In the genomic region with DNA sequence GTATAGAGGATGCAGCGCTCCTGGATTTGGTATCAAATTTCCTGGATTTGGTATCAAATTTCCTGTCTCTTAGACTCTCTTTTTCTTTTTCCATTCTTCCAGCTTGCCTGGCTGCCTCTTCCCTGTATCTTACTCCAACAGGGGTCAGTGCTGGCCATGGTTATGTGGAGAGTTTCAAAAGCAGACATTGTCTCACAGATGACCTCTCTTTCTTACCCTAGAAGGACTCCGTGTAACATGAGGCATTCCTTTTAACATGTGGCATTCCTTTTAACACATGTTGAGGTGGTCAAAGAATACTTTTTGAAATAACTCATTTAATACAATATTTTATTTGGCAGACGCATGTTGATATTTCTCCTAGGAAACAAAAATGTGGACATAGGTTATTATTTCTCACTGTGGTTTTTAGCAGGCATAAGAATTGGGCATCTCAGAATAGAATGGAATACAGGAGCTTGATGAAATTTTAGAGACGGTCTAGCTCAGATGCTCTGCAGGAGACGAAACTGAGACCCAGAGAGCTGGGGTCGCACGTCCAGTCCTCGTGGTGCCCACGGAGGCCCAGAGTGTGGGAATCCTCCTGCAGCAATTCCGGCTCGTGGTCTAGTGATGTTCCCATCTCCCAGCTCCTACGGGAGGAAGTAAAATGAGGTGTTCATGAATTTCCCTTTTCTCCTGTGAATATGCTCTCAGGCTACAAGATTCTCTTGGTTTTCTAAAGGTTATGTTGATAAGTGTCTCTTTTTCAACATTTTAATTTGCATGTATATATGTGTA, we compare ENCODE assay signal across 20 cellular contexts. TPM values are rescaled to one million over a fixed set of nuclear protein-coding genes. Genes with fewer than 3 reads are reported as not detected.
DNase-seq lines count a peak whose midpoint lies in the region; TF ChIP-seq lines count a peak whose summit lies in the region.
"Had no signal": no experiment of that assay in that cellular context is flagged by ENCODE, and none has a peak within 500 bp of the region (broad histone marks: within the 10 kb centered on the region; RNA-seq: fewer than 3 reads in every experiment).

No MANE protein-coding gene starts in this region.

- no CpG with 5 or more reads among the region's 12 CpGs for WGBS in mesendoderm (ENCODE audit: extremely low coverage, insufficient coverage, low lambda C conversion rate)

- H3K27me3 ChIP-seq in AG04450 (ENCODE audit: control insufficient read depth, insufficient read depth, low read length) (no peaks in the 10 kb centered on the region), mesendoderm (ENCODE audit: insufficient read depth, low read length, poor library complexity) (no peaks in the 10 kb centered on the region)
- H3K27me3 ChIP-seq: vagina had no signal

- H3K4me1 ChIP-seq in mesendoderm (ENCODE audit: control insufficient read depth, low read depth, low read length), result no peaks in the 10 kb centered on the region

- H4K5ac ChIP-seq in mesendoderm (ENCODE audit: low read length), result no peak overlapping the region

- no peaks in the 10 kb centered on the region for H3K79me2 ChIP-seq in mesendoderm (ENCODE audit: control insufficient read depth, insufficient read depth, low read length)

- no peak overlapping the region for H2AK5ac ChIP-seq in mesendoderm (ENCODE audit: low read length)

- H3K4me3 ChIP-seq in AG04450 (ENCODE audit: low read depth, low read length), result no peak overlapping the region
- H3K4me3 ChIP-seq in choroid plexus epithelial cell (ENCODE audit: low read depth, low read length), result no peak overlapping the region
- H3K4me3 ChIP-seq in mesendoderm (ENCODE audit: low read length), result no peak overlapping the region
- H3K4me3 ChIP-seq: vagina had no signal

- H3K27ac ChIP-seq in AG04450 (ENCODE audit: low read depth, low read length) (no peak overlapping the region), mesendoderm (ENCODE audit: low read depth, low read length) (no peak overlapping the region)
- H3K27ac ChIP-seq: vagina had no signal

- POLR2A ChIA-PET in AG04450 (lab: Yijun Ruan, JAX), result no interaction called here

- H3K79me1 ChIP-seq in mesendoderm (ENCODE audit: low read length), result no peaks in the 10 kb centered on the region

- no peaks in the 10 kb centered on the region for H3K36me3 ChIP-seq in mesendoderm (ENCODE audit: control insufficient read depth, insufficient read depth, low read length)
- H3K36me3 ChIP-seq: vagina had no signal

- DNase-seq in AG04450 (ENCODE audit: low read depth, low spot score), result no peak
- peak; percentile 37 for DNase-seq in HuH-7 (ENCODE audit: low spot score)
- DNase-seq in choroid plexus epithelial cell (ENCODE audit: low read depth), result peak; percentile 77
- DNase-seq in mesendoderm, result peak; percentile 27
- no peak for DNase-seq in H4 (ENCODE audit: low spot score)
- no peak for DNase-seq in RPMI8226
- no peak for DNase-seq in HT-29 (ENCODE audit: low spot score)
- no peak for DNase-seq in NCI-H1105 (lab: John Stamatoyannopoulos, UW)
- DNase-seq: activated CD4-positive, alpha-beta T cell treated with anti-CD3 and anti-CD28 coated beads, Interleukin-2, amount 10 ng/mL, durations not matched to agents 24 days and 14 days; activated T-cell treated with anti-CD3 and anti-CD28 coated beads, Interleukin-2, amount 50 U/mL, for 24 hours; caudate nucleus; CD8-positive, alpha-beta memory T cell; immature natural killer cell; mammary epithelial cell; NCI-H187; NCI-H510A treated with DMSO at 0.1 percent for 48 hours; nephron progenitor cell; SIG-M5; stimulated activated CD4-positive, alpha-beta T cell treated with anti-CD3 and anti-CD28 coated beads, Interleukin-15, amount 100 ng/mL, for 24 hours had no signal

- H3K9ac ChIP-seq in mesendoderm (ENCODE audit: low read length), result no peak overlapping the region

- no peak overlapping the region for H2BK5ac ChIP-seq in mesendoderm (ENCODE audit: low read length)

- H3K56ac ChIP-seq in mesendoderm (ENCODE audit: low read length), result no peak overlapping the region

- H3K9me3 ChIP-seq in AG04450 (ENCODE audit: control insufficient read depth, insufficient read depth, low read length), result peaks cover 11% of the 10 kb centered on the region
- H3K9me3 ChIP-seq: vagina had no signal

- no peak overlapping the region for H4K8ac ChIP-seq in mesendoderm (ENCODE audit: low read depth, low read length)

- TF ChIP-seq CTCF in AG04450 (IDR thresholded peaks at IDR 0.05; ENCODE audit: low read depth, low read length), result peak; percentile 18
- TF ChIP-seq CTCF in choroid plexus epithelial cell (conservative IDR thresholded peaks at IDR 0.05; ENCODE audit: low read depth, low read length), result peak; percentile 57

- no peak overlapping the region for H3K23ac ChIP-seq in mesendoderm (ENCODE audit: low read length)

- no peak overlapping the region for H3K18ac ChIP-seq in mesendoderm (ENCODE audit: low read length)

- CTCF ChIA-PET in AG04450 (lab: Charles Lee), result no interaction called here

- no peak overlapping the region for H2BK120ac ChIP-seq in mesendoderm (ENCODE audit: low read depth, low read length)

- H3K4ac ChIP-seq in mesendoderm (ENCODE audit: low read depth, low read length), result no peak overlapping the region

- H3K4me2 ChIP-seq in mesendoderm (ENCODE audit: low read length), result no peak overlapping the region

- no peak overlapping the region for H2BK15ac ChIP-seq in mesendoderm (replicated peaks; ENCODE audit: low read depth)

RNA-seq across cellular contexts. Expression of a gene that starts 59.6 kb away (rescaled TPM):
- 52.8 and 71.0 TPM in 2 replicates for polyA plus RNA-seq in AG04450 (2011; rRNA removed)
- polyA minus RNA-seq in AG04450 (2011; rRNA and poly(A)+ RNA removed), result 63.4 and 71.1 TPM in 2 replicates
- 26.4 TPM for polyA plus RNA-seq in mesendoderm (2013, experiment 1 of 2)
- 26.5 TPM for polyA plus RNA-seq in mesendoderm (2013, experiment 2 of 2)
- total RNA-seq in H4 (2014; rRNA removed; shearing (Covaris generic)), result 47.5 and 58.9 TPM in 2 replicates
- total RNA-seq in HT-29 (2014; rRNA removed; shearing (Covaris generic)), result 80.5 and 80.7 TPM in 2 replicates

Comparison
In these comparisons a context has a peak if more than half of its experiments do, and no peak if none do; other contexts are left out.
1. DNase-seq: peak in HuH-7 (single experiment), choroid plexus epithelial cell (single experiment) and mesendoderm (single experiment); none in AG04450 (single experiment), H4 (single experiment), RPMI8226 (single experiment), HT-29 (single experiment) and NCI-H1105 (single experiment).